In the genomic region with DNA sequence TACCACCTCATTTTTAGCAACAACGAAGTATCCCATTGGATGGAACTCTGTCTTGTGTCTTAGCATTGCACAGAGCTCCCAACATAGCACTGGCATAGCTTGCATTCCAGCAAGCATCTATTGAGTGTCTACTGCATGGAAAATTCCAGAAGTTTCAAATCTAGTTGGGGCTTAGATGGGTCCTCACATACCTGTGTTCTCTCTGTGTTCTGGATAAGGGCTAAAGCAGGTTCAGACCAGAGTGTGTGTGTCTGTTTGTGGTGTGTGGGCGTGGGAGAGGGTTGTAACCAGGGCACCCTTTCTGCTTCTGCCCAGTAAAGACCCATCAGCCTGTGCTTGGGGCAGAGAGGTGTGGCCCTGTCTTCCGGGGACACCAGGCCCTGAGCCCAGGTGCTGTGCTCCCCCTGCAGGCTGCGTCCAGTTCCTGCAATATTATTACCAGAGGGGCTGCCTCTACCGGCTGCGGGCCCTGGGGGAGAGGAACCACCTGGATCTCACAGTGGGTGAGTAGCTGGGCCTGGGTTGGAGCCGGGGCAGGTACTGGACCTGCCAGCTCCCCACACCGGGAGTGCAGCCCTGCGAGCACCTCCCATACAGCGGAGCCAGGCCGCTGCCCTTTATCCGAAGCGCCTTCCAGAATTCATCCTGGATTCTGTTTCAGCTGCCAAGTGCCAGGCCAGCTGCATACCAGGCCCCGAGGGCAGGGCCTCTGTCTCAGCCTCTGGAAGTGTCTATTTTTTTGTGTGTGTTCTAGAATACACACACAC, we compare ENCODE assay signal across 7 cellular contexts. TPM values are rescaled to one million over a fixed set of nuclear protein-coding genes. Genes with fewer than 3 reads are reported as not detected.
DNase-seq lines count a peak whose midpoint lies in the region; ATAC-seq, FAIRE-seq and TF ChIP-seq lines count a peak whose summit lies in the region.

No MANE protein-coding gene starts in this region.

- ATAC-seq in HG02642 (IDR thresholded peaks at IDR 0.05; ENCODE audit: poor library complexity, unreplicated experiment) (peak; percentile 72), body of pancreas (peak; percentile 83)

- H3K4me1 ChIP-seq in body of pancreas = peaks cover 15% of the 10 kb centered on the region
- peaks cover 3% of the 10 kb centered on the region for H3K4me1 ChIP-seq in keratinocyte (ENCODE audit: control insufficient read depth, extremely low read depth, insufficient read depth, low read length)

- WGBS in body of pancreas, 2 donors = 36 to 37% methylated on average over 4 to 14 of the region's 14 CpGs

- H3K79me2 ChIP-seq in keratinocyte (ENCODE audit: control insufficient read depth, insufficient read depth, low read length) = no peaks in the 10 kb centered on the region

- no peaks in the 10 kb centered on the region for H3K9me3 ChIP-seq in body of pancreas
- H3K9me3 ChIP-seq in keratinocyte (ENCODE audit: control insufficient read depth, low read depth, low read length) = no peaks in the 10 kb centered on the region

- H3K27me3 ChIP-seq in body of pancreas (no peaks in the 10 kb centered on the region), keratinocyte (ENCODE audit: control insufficient read depth, extremely low read depth, insufficient read depth, low read length) (no peaks in the 10 kb centered on the region)

- H3K36me3 ChIP-seq in body of pancreas (replicated peaks in 1 of 2; ENCODE audit: insufficient read depth in 1 of 2, low read depth in 2 of 2) (no peaks in the 10 kb centered on the region), keratinocyte (ENCODE audit: control insufficient read depth in 2 of 2, extremely low read depth in 1 of 2, insufficient read depth in 2 of 2, low read length in 2 of 2) (peaks cover 0 to 2% of the 10 kb centered on the region in 2 experiments)

- FAIRE-seq in GM12892 (lab: Jason Lieb, UNC) = peak; percentile 99
- FAIRE-seq in keratinocyte (lab: Jason Lieb, UNC) = peak; percentile 41

- dilution Hi-C loops in keratinocyte (cut with MboI; ENCODE audit: extremely low pct_ligation_motif_present, low sequenced_read_pairs) = no loop called here

- TF ChIP-seq POLR2A in GM12892 (IDR thresholded peaks at IDR 0.05; ENCODE audit: low read depth, low read length) = no peak
- TF ChIP-seq POLR2A in body of pancreas (IDR thresholded peaks at IDR 0.05) = no peak

- H3K4me2 ChIP-seq in keratinocyte (ENCODE audit: control insufficient read depth, extremely low read depth, insufficient read depth, low read depth, low read length) = no peak overlapping the region

- intact Hi-C loops in body of pancreas (cut with DNase I) = no loop called here

- peak; percentile 70 to 87 (median 81) for TF ChIP-seq CTCF in body of pancreas (IDR thresholded peaks at IDR 0.05)
- TF ChIP-seq CTCF in keratinocyte (optimal IDR thresholded peaks at IDR 0.05 in 1 of 3, IDR thresholded peaks at IDR 0.05 in 1 of 3, conservative IDR thresholded peaks at IDR 0.05 in 1 of 3; ENCODE audit: extremely low read depth in 1 of 3, insufficient read depth in 2 of 3, low read length in 3 of 3) = peak; percentile 85 to 96 (median 95)

- H3K27ac ChIP-seq in body of pancreas (peak overlapping the region in 3 of 4 donors; percentile 4 to 31 (median 20)), keratinocyte (ENCODE audit: control insufficient read depth, insufficient read depth, low read length) (no peak overlapping the region)

- H3K4me3 ChIP-seq in body of pancreas (no peak overlapping the region), keratinocyte (ENCODE audit: control insufficient read depth in 2 of 3, extremely low read depth in 1 of 3, insufficient read depth in 2 of 3, low read depth in 1 of 3, low read length in 3 of 3) (no peak overlapping the region)

- no peaks in the 10 kb centered on the region for H3K9me1 ChIP-seq in keratinocyte (ENCODE audit: control insufficient read depth, extremely low read depth, insufficient read depth, low read length)

- H2AFZ ChIP-seq in keratinocyte (ENCODE audit: control insufficient read depth, low read length) = no peak overlapping the region

- no peak overlapping the region for H3K9ac ChIP-seq in keratinocyte (ENCODE audit: control insufficient read depth, extremely low read depth, insufficient read depth, low read length)

- no peaks in the 10 kb centered on the region for H4K20me1 ChIP-seq in keratinocyte (ENCODE audit: control insufficient read depth, extremely low read depth, insufficient read depth, low read length)

- DNase-seq in GM12892 (ENCODE audit: insufficient read length) (peak; percentile 95), NCI-H1694 (lab: John Stamatoyannopoulos, UW) (peak; percentile 49), T-helper 9 cell (peak; percentile 72), body of pancreas (peak; percentile 69 to 77 (median 75)), keratinocyte (ENCODE audit: low read depth, low spot score) (peak; percentile 52)
- peak; percentile 74 to 76 for DNase-seq in stimulated activated CD4-positive, alpha-beta T cell treated with anti-CD3 and anti-CD28 coated beads, Interleukin-2, amount 100 ng/mL, for 48 hours

RNA-seq across cellular contexts. Expression of a gene that starts 20.3 kb away (rescaled TPM):
- 32.0 TPM for polyA plus RNA-seq in GM12892 (2012; ENCODE audit: missing spikeins)
- total RNA-seq in body of pancreas = 10 to 100 TPM in 1 of 2 donors, 1 to 10 TPM in 1; 9.9 to 10.2 TPM
- 2.8 to 4.3 TPM (median 4.1 TPM) in 3 replicates for polyA plus RNA-seq in keratinocyte
- 3.3 TPM for polyA plus RNA-seq in keratinocyte (2011; ENCODE audit: low read depth)
- polyA plus RNA-seq in keratinocyte (2011; cell fraction: cytosol; rRNA removed) = 3.1 and 5.3 TPM in 2 replicates
- 4.8 and 5.9 TPM in 2 replicates for polyA plus RNA-seq in keratinocyte (2011; cell fraction: nucleus; rRNA removed)
- 2.5 and 6.1 TPM in 2 replicates for polyA plus RNA-seq in keratinocyte (2012; ENCODE audit: low replicate concordance)
- 7.0 to 7.7 TPM (median 7.7 TPM) in 3 replicates for polyA minus RNA-seq in keratinocyte
- polyA minus RNA-seq in keratinocyte (2011; cell fraction: cytosol; rRNA and poly(A)+ RNA removed) = 11.5 TPM
- polyA minus RNA-seq in keratinocyte (2011; cell fraction: nucleus; rRNA and poly(A)+ RNA removed) = 3.7 and 4.3 TPM in 2 replicates

RNA-seq across cellular contexts. Expression of a gene that starts 30.6 kb away (rescaled TPM):
- 2.1 TPM for polyA plus RNA-seq in GM12892 (2012; ENCODE audit: missing spikeins)
- 10 to 100 TPM in 1 of 2 donors, 1 to 10 TPM in 1; 9.1 to 15.8 TPM for total RNA-seq in body of pancreas
- polyA plus RNA-seq in keratinocyte = 0.71 to 1.2 TPM (median 0.72 TPM) in 3 replicates
- polyA plus RNA-seq in keratinocyte (2011; ENCODE audit: low read depth) = 2.3 TPM
- 0.83 and 1.4 TPM in 2 replicates for polyA plus RNA-seq in keratinocyte (2011; cell fraction: cytosol; rRNA removed)
- polyA plus RNA-seq in keratinocyte (2011; cell fraction: nucleus; rRNA removed) = 7.9 and 9.7 TPM in 2 replicates
- polyA plus RNA-seq in keratinocyte (2012; ENCODE audit: low replicate concordance) = 5.2 and 6.0 TPM in 2 replicates
- 1.5 to 8.6 TPM (median 2.4 TPM) in 3 replicates for polyA minus RNA-seq in keratinocyte
- polyA minus RNA-seq in keratinocyte (2011; cell fraction: cytosol; rRNA and poly(A)+ RNA removed) = 4.0 TPM
- polyA minus RNA-seq in keratinocyte (2011; cell fraction: nucleus; rRNA and poly(A)+ RNA removed) = 5.5 and 6.5 TPM in 2 replicates
